Comparison of ENCODE assay signal across 8 cellular contexts in genomic region chr1:32817159-32817814, GRCh38. TPM values are rescaled to one million over a fixed set of nuclear protein-coding genes. Genes with fewer than 3 reads are reported as not detected.
DNase-seq lines count a peak whose midpoint lies in the region; ATAC-seq and TF ChIP-seq lines count a peak whose summit lies in the region.

Gene S100PBP, plus strand, starts transcription at chr1:32817653. Its CDS starts 8,447 bp downstream, at chr1:32826100.
Gene YARS1, minus strand, starts transcription at chr1:32817358. Its CDS starts 114 bp downstream, at chr1:32817244.

- peaks cover 37% of the 10 kb centered on the region for H3K4me1 Mint-ChIP-seq in HFFc6 (ENCODE audit: low read depth)
- peaks cover 64% of the 10 kb centered on the region for H3K4me1 Mint-ChIP-seq in activated naive CD4-positive, alpha-beta T cell treated with anti-CD3 and anti-CD28 coated beads, Interleukin-2, amount 10 ng/mL, durations not matched to agents 7 days and 5 days

- TF ChIP-seq POLR2A in NB4 (IDR thresholded peaks at IDR 0.05; ENCODE audit: extremely low read depth, insufficient read length) (peak; percentile 78), gastroesophageal sphincter (IDR thresholded peaks at IDR 0.05) (peak; percentile 45)

- CTCF ChIA-PET in activated naive CD4-positive, alpha-beta T cell treated with anti-CD3 and anti-CD28 coated beads, Interleukin-2, amount 10 ng/mL, durations not matched to agents 7 days and 5 days (lab: Charles Lee) = no interaction called here

- H3K9me3 Mint-ChIP-seq in HFFc6 = no peaks in the 10 kb centered on the region
- H3K9me3 Mint-ChIP-seq in activated naive CD4-positive, alpha-beta T cell treated with anti-CD3 and anti-CD28 coated beads, Interleukin-2, amount 10 ng/mL, durations not matched to agents 7 days and 5 days = no peaks in the 10 kb centered on the region

- H3K9me3 ChIP-seq in SK-N-MC (ENCODE audit: low read depth, low read length) (no peaks in the 10 kb centered on the region), gastroesophageal sphincter (no peaks in the 10 kb centered on the region)

- peak within 1 kb of the TSS; percentile 99 for H3K9ac ChIP-seq in SK-N-MC (ENCODE audit: insufficient read length)

- H3K36me3 ChIP-seq in SK-N-MC (ENCODE audit: insufficient read depth, low read length) (peaks cover 34% of the 10 kb centered on the region), gastroesophageal sphincter (no peaks in the 10 kb centered on the region)

- ATAC-seq in gastroesophageal sphincter = peak; percentile 97

- H3K4me3 ChIP-seq in NB4 (ENCODE audit: low read depth, low read length) (peak within 1 kb of the TSS; percentile 96), SK-N-MC (peak within 1 kb of the TSS; percentile 81), gastroesophageal sphincter (peak within 1 kb of the TSS; percentile 70 to 83)

- H3K27ac ChIP-seq in SK-N-MC (peak within 1 kb of the TSS; percentile 92), gastroesophageal sphincter (peak within 1 kb of the TSS; percentile 85 to 97 (median 95))

- H3K36me3 Mint-ChIP-seq in HFFc6 (ENCODE audit: low read depth) = peaks cover 34% of the 10 kb centered on the region
- peaks cover 47% of the 10 kb centered on the region for H3K36me3 Mint-ChIP-seq in activated naive CD4-positive, alpha-beta T cell treated with anti-CD3 and anti-CD28 coated beads, Interleukin-2, amount 10 ng/mL, durations not matched to agents 7 days and 5 days

- DNase-seq in GM04503 (ENCODE audit: low read depth) = peak; percentile 90
- DNase-seq in HFFc6 = peak; percentile 99
- DNase-seq in NB4 (ENCODE audit: low read depth) = peak; percentile 99
- peak; percentile 89 for DNase-seq in SK-N-MC (ENCODE audit: low read depth, low spot score)
- DNase-seq in activated naive CD4-positive, alpha-beta T cell treated with anti-CD3 and anti-CD28 coated beads, Interleukin-2, amount 10 ng/mL, durations not matched to agents 7 days and 5 days = peak; percentile 100
- peak; percentile 90 for DNase-seq in non-pigmented ciliary epithelial cell (ENCODE audit: low read depth)
- peak; percentile 98 for DNase-seq in superior temporal gyrus (ENCODE audit: extremely low spot score)

- WGBS in gastroesophageal sphincter (ENCODE audit: low coverage in 1 of 2), 2 donors = 0% methylated on average over 11 of the region's 55 CpGs; no CpG with 5 or more reads in 1 of the 2 donors

- H3K4me3 Mint-ChIP-seq in HFFc6 = peak within 1 kb of the TSS; percentile 96
- peak within 1 kb of the TSS; percentile 99 for H3K4me3 Mint-ChIP-seq in activated naive CD4-positive, alpha-beta T cell treated with anti-CD3 and anti-CD28 coated beads, Interleukin-2, amount 10 ng/mL, durations not matched to agents 7 days and 5 days

- H3K27ac Mint-ChIP-seq in HFFc6 = peak within 1 kb of the TSS; percentile 98
- peak within 1 kb of the TSS; percentile 93 for H3K27ac Mint-ChIP-seq in activated naive CD4-positive, alpha-beta T cell treated with anti-CD3 and anti-CD28 coated beads, Interleukin-2, amount 10 ng/mL, durations not matched to agents 7 days and 5 days

- no peaks in the 10 kb centered on the region for H3K27me3 ChIP-seq in gastroesophageal sphincter

- H3K27me3 Mint-ChIP-seq in HFFc6 (ENCODE audit: insufficient read depth) = no peaks in the 10 kb centered on the region
- H3K27me3 Mint-ChIP-seq in activated naive CD4-positive, alpha-beta T cell treated with anti-CD3 and anti-CD28 coated beads, Interleukin-2, amount 10 ng/mL, durations not matched to agents 7 days and 5 days = no peaks in the 10 kb centered on the region

- H3K4me1 ChIP-seq in gastroesophageal sphincter = peaks cover 0 to 79% (median 20%) of the 10 kb centered on the region in 3 donors

- no peak for TF ChIP-seq EP300 in gastroesophageal sphincter (IDR thresholded peaks at IDR 0.05)

- TF ChIP-seq CTCF in HFFc6 (IDR thresholded peaks at IDR 0.05) (no peak), NB4 (IDR thresholded peaks at IDR 0.05; ENCODE audit: low read depth, low read length) (no peak), gastroesophageal sphincter (IDR thresholded peaks at IDR 0.05) (peak in 2 of 4 experiments; percentile 44 to 56)

RNA-seq across cellular contexts. Expression of gene S100PBP, which starts in this region (rescaled TPM):
- 10 to 100 TPM; 20.0 to 24.9 (median 21.6) TPM for total RNA-seq in HFFc6 (2021; fragmentation: NEBNext Ultra II Directional; extraction: Animal tissue kit (Norgen Biotek cat#: 25700))
- total RNA-seq in gastroesophageal sphincter = 10 to 100 TPM; 25.4 to 46.9 (median 29.8) TPM

RNA-seq across cellular contexts. Expression of gene YARS1, which starts in this region (rescaled TPM):
- total RNA-seq in HFFc6 (2021; fragmentation: NEBNext Ultra II Directional; extraction: Animal tissue kit (Norgen Biotek cat#: 25700)) = 100 to 1,000 TPM in 4 of 6 experiments, 10 to 100 TPM in 2; 92.5 to 122 (median 107) TPM
- total RNA-seq in gastroesophageal sphincter = 10 to 100 TPM; 29.1 to 54.1 (median 46.0) TPM

Comparison
In these comparisons a context has a peak if more than half of its experiments do, and no peak if none do; other contexts are left out.
1. Peak in every context shown above with its lines: DNase-seq, ATAC-seq, H3K4me3 ChIP-seq and H3K27ac ChIP-seq.